Comparison of ENCODE assay signal across 25 cellular contexts in genomic region chr20:51869002-51869401, GRCh38.
"Had no signal": no experiment of that assay in that cellular context is flagged by ENCODE, and none has a peak within 500 bp of the region (broad histone marks: within the 10 kb centered on the region; RNA-seq: fewer than 3 reads in every experiment).

No MANE protein-coding gene starts in this region.

- DNase-seq: stimulated activated CD4-positive, alpha-beta T cell treated with anti-CD3 and anti-CD28 coated beads, Interleukin-4, amount 100 ng/mL, for 1 hour; stimulated activated CD4-positive, alpha-beta T cell treated with anti-CD3 and anti-CD28 coated beads, Interleukin-4, amount 100 ng/mL, for 24 hours; stimulated activated CD4-positive, alpha-beta T cell treated with anti-CD3 and anti-CD28 coated beads, Interleukin-4, amount 100 ng/mL, for 4 hours; stimulated activated CD8-positive, alpha-beta memory T cell treated with anti-CD3 and anti-CD28 coated beads, Interleukin-4, amount 100 ng/mL, for 48 hours; stimulated activated naive B cell treated with anti-CD40 and anti-IgM and Interleukin-4, amounts not matched to agents 10 μg/mL and 1 μg/mL and 100 μg/mL, for 72 hours; stimulated activated naive CD4-positive, alpha-beta T cell; stimulated activated naive CD4-positive, alpha-beta T cell treated with Interleukin-2 at 50 U/mL for 16 hours; stimulated activated naive CD8-positive, alpha-beta T cell treated with anti-CD3 and anti-CD28 coated beads, Interleukin-15, amount 100 ng/mL, for 72 hours; stimulated activated naive CD8-positive, alpha-beta T cell treated with anti-CD3 and anti-CD28 coated beads, Interleukin-15, Interleukin-2, amounts not matched to agents 100 U/mL and 50 U/mL, for 24 hours; stomach; substantia nigra; testis; thyroid gland; tibial artery; transverse colon; upper lobe of left lung; upper lobe of right lung; uterus had no signal

- H3K36me3 ChIP-seq: stomach, suprapubic skin, thoracic aorta, thyroid gland, tibial artery, tibial nerve, transverse colon, upper lobe of left lung, upper lobe of right lung, uterus, vagina had no signal

- FAIRE-seq: urothelium cell line had no signal

- ATAC-seq: stimulated activated effector memory CD8-positive, alpha-beta T cell treated with anti-CD3 and anti-CD28 coated beads, Interleukin-12 subunit alpha, Interleukin-12 subunit beta, amount 100 ng/mL, for 72 hours; stimulated activated memory B cell treated with anti-CD40 and anti-IgM and Interleukin-4, amounts not matched to agents 10 μg/mL and 1 μg/mL and 100 μg/mL, for 72 hours; stimulated activated naive B cell treated with anti-CD40 and anti-IgM and Interleukin-4, amounts not matched to agents 10 μg/mL and 1 μg/mL and 100 μg/mL, for 72 hours; stimulated activated naive CD8-positive, alpha-beta T cell treated with anti-CD3 and anti-CD28 coated beads, Interleukin-15, amount 100 ng/mL, for 72 hours; stimulated activated naive CD8-positive, alpha-beta T cell treated with anti-CD3 and anti-CD28 coated beads, Interleukin-15, Interleukin-2, amounts not matched to agents 100 U/mL and 50 U/mL, for 24 hours; upper lobe of right lung had no signal

- H3K4me3 ChIP-seq: stomach, suprapubic skin, testis, thoracic aorta, thyroid gland, tibial artery, tibial nerve, transverse colon, upper lobe of left lung, upper lobe of right lung, uterus, vagina had no signal

- H3K27me3 ChIP-seq: stomach, suprapubic skin, testis, thyroid gland, tibial artery, tibial nerve, upper lobe of left lung, upper lobe of right lung, uterus, vagina had no signal

- H3K4me1 ChIP-seq: stomach, suprapubic skin, testis, thyroid gland, tibial artery, tibial nerve, transverse colon, upper lobe of left lung, upper lobe of right lung, uterus, vagina had no signal

- H3K9me3 ChIP-seq: stomach, suprapubic skin, testis, thoracic aorta, thyroid gland, tibial artery, tibial nerve, transverse colon, upper lobe of left lung, upper lobe of right lung, uterus, vagina had no signal

- H3K27ac ChIP-seq: stomach, suprapubic skin, testis, thoracic aorta, thyroid gland, tibial artery, tibial nerve, transverse colon, upper lobe of left lung, upper lobe of right lung, uterus, vagina had no signal
